ENCODE assay signal across 29 cellular contexts in the genomic region with DNA sequence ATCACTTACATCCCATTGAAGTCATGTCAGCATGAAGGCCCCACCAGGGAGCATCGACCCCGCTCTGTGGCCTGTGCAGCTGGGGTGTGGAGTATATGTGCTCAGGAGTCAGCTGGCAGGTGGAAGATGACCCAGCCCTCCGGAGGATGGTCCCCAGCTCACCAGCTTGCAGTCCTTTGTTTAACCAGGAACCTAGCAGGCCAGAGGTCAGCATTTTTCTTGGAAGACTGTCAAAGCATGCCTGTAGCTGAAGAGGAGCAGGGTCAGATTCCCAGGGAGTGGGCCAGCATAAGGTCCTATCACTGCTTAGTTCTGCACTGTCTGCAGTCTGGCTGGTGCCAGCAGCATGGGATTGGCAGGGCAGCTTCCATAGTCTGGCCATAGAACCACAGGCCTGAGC. TPM values are rescaled to one million over a fixed set of nuclear protein-coding genes. Genes with fewer than 3 reads are reported as not detected.
DNase-seq lines count a peak whose midpoint lies in the region; ATAC-seq and TF ChIP-seq lines count a peak whose summit lies in the region.
"Had no signal": no experiment of that assay in that cellular context is flagged by ENCODE, and none has a peak within 500 bp of the region (broad histone marks: within the 10 kb centered on the region; RNA-seq: fewer than 3 reads in every experiment).

No MANE protein-coding gene starts in this region.

- no peak overlapping the region for H3K4me3 ChIP-seq in BLaER1 treated with 17β-estradiol and CSF1 and Interleukin-3, amounts not matched to agents 10 nM and 100 nM
- H3K4me3 ChIP-seq in Panc1 (ENCODE audit: low read depth in 2 of 2, low read length in 2 of 2), result no peak overlapping the region
- no peak overlapping the region for H3K4me3 ChIP-seq in gastroesophageal sphincter
- no peak overlapping the region for H3K4me3 ChIP-seq in breast epithelium
- H3K4me3 ChIP-seq: GM12878, MG63, PC-9, skin epidermis, transverse colon had no signal

- BruUV-seq in Panc1 (replicated peaks; lab: Mats Ljungman, UMichigan), result no TSS peak

- no peaks in the 10 kb centered on the region for H3K36me3 ChIP-seq in BLaER1 treated with 17β-estradiol and CSF1 and Interleukin-3, amounts not matched to agents 10 nM and 100 nM
- H3K36me3 ChIP-seq in Panc1 (ENCODE audit: control insufficient read depth, insufficient read depth, low read length) (no peaks in the 10 kb centered on the region), gastroesophageal sphincter (no peaks in the 10 kb centered on the region), breast epithelium (no peaks in the 10 kb centered on the region)
- H3K36me3 ChIP-seq: MG63, transverse colon had no signal

- no peaks in the 10 kb centered on the region for H3K9me3 ChIP-seq in BLaER1 treated with 17β-estradiol and CSF1 and Interleukin-3, amounts not matched to agents 10 nM and 100 nM (replicated peaks in 1 of 11)
- H3K9me3 ChIP-seq in Panc1 (ENCODE audit: control insufficient read depth, insufficient read depth, low read depth, low read length) (no peaks in the 10 kb centered on the region), gastroesophageal sphincter (no peaks in the 10 kb centered on the region), breast epithelium (no peaks in the 10 kb centered on the region)
- H3K9me3 ChIP-seq: MG63, transverse colon had no signal

- H3K9me3 Mint-ChIP-seq in nephron progenitor cell, result no peaks in the 10 kb centered on the region
- H3K9me3 Mint-ChIP-seq: activated naive CD8-positive, alpha-beta T cell treated with anti-CD3 and anti-CD28 coated beads, Interleukin-2, amount 10 ng/mL, durations not matched to agents 7 days and 5 days; central memory CD8-positive, alpha-beta T cell; stimulated activated naive CD8-positive, alpha-beta T cell treated with anti-CD3 and anti-CD28 coated beads, Interleukin-15, amount 100 ng/mL, for 72 hours had no signal

- H3K4me1 Mint-ChIP-seq in nephron progenitor cell, result peaks cover 55% of the 10 kb centered on the region
- H3K4me1 Mint-ChIP-seq: activated naive CD8-positive, alpha-beta T cell treated with anti-CD3 and anti-CD28 coated beads, Interleukin-2, amount 10 ng/mL, durations not matched to agents 7 days and 5 days; central memory CD8-positive, alpha-beta T cell; naive thymus-derived CD4-positive, alpha-beta T cell; stimulated activated naive CD8-positive, alpha-beta T cell treated with anti-CD3 and anti-CD28 coated beads, Interleukin-15, amount 100 ng/mL, for 72 hours had no signal

- 60% methylated on average over 2 of the region's 3 CpGs; no CpG with 5 or more reads in 1 of the 2 donors for WGBS in gastroesophageal sphincter (ENCODE audit: low coverage in 1 of 2), 2 donors

- TF ChIP-seq EP300 in gastroesophageal sphincter (IDR thresholded peaks at IDR 0.05), result no peak

- ATAC-seq in Panc1, result peak; percentile 42; the same call in 1 of the 2 replicates
- ATAC-seq in gastroesophageal sphincter, result peak; percentile 28
- ATAC-seq in SK-N-SH treated with all-trans-retinoic acid at 6 μM for 48 hours, result no peak
- ATAC-seq in GM21360 (IDR thresholded peaks at IDR 0.05; ENCODE audit: unreplicated experiment), result no peak
- ATAC-seq: GM12878; naive thymus-derived CD4-positive, alpha-beta T cell; stimulated activated naive CD8-positive, alpha-beta T cell treated with anti-CD3 and anti-CD28 coated beads, Interleukin-15, amount 100 ng/mL, for 72 hours had no signal

- TF ChIP-seq POLR2A in gastroesophageal sphincter (IDR thresholded peaks at IDR 0.05), result no peak
- no peak for TF ChIP-seq POLR2A in breast epithelium (IDR thresholded peaks at IDR 0.05)

- no peaks in the 10 kb centered on the region for H4K20me1 ChIP-seq in BLaER1 treated with 17β-estradiol and CSF1 and Interleukin-3, amounts not matched to agents 10 nM and 100 nM

- in situ Hi-C loops in Panc1 (cut with HindIII; ENCODE audit: low pct_unique_long_range_greater_than_20kb, low sequenced_read_pairs), result no loop called here

- no peak for DNase-seq in Panc1 (ENCODE audit: low read depth, low spot score)
- peak; percentile 16 for DNase-seq in nephron progenitor cell
- DNase-seq in breast epithelium (ENCODE audit: low spot score in 2 of 2), result no peak
- DNase-seq: activated CD4-positive, alpha-beta T cell treated with anti-CD3 and anti-CD28 coated beads for 48 hours; activated CD8-positive, alpha-beta memory T cell treated with anti-CD3 and anti-CD28 coated beads for 24 hours; activated gamma-delta T cell; activated naive CD8-positive, alpha-beta T cell treated with anti-CD3 and anti-CD28 coated beads, Interleukin-2, amount 10 ng/mL, durations not matched to agents 7 days and 5 days; EL; GOT3; KBM-7; MG63; naive thymus-derived CD4-positive, alpha-beta T cell; NCI-H1417 treated with DMSO at 0.1 percent for 48 hours; NCI-H524; NK-92 treated with Interleukin-12 subunit alpha and Interleukin-12 subunit beta, amount 100 ng/mL, for 24 hours; occipital lobe; PC-9; SHP77 treated with DMSO at 0.1 percent for 48 hours; stimulated activated naive CD8-positive, alpha-beta T cell treated with anti-CD3 and anti-CD28 coated beads, Interleukin-15, amount 100 ng/mL, for 72 hours; transverse colon; WERI-Rb-1 had no signal

- intact Hi-C loops in Panc1 (cut with micrococcal nuclease; ENCODE audit: unreplicated experiment), result no loop called here
- intact Hi-C loops in breast epithelium (cut with DNase I; ENCODE audit: low total_unique reads), result no loop called here

- H3K27ac Mint-ChIP-seq in nephron progenitor cell, result no peak overlapping the region
- H3K27ac Mint-ChIP-seq: activated naive CD8-positive, alpha-beta T cell treated with anti-CD3 and anti-CD28 coated beads, Interleukin-2, amount 10 ng/mL, durations not matched to agents 7 days and 5 days; naive thymus-derived CD4-positive, alpha-beta T cell; stimulated activated naive CD8-positive, alpha-beta T cell treated with anti-CD3 and anti-CD28 coated beads, Interleukin-15, amount 100 ng/mL, for 72 hours had no signal

- H3K4me2 ChIP-seq in BLaER1 treated with 17β-estradiol and CSF1 and Interleukin-3, amounts not matched to agents 10 nM and 100 nM, result peak overlapping the region in 8 of 11 experiments; percentile 8 to 88 (median 71); a peak in 15 of 22 replicates
- H3K4me2 ChIP-seq: PC-9 had no signal

- no peak overlapping the region for H3K4me3 Mint-ChIP-seq in nephron progenitor cell
- H3K4me3 Mint-ChIP-seq: activated naive CD8-positive, alpha-beta T cell treated with anti-CD3 and anti-CD28 coated beads, Interleukin-2, amount 10 ng/mL, durations not matched to agents 7 days and 5 days; central memory CD8-positive, alpha-beta T cell; naive thymus-derived CD4-positive, alpha-beta T cell; stimulated activated naive CD8-positive, alpha-beta T cell treated with anti-CD3 and anti-CD28 coated beads, Interleukin-15, amount 100 ng/mL, for 72 hours had no signal

- H3K27me3 Mint-ChIP-seq in nephron progenitor cell (ENCODE audit: low read depth, poor library complexity), result no peaks in the 10 kb centered on the region

- TF ChIP-seq CTCF in Panc1 (IDR thresholded peaks at IDR 0.05), result no peak
- no peak for TF ChIP-seq CTCF in gastroesophageal sphincter (IDR thresholded peaks at IDR 0.05)
- no peak for TF ChIP-seq CTCF in nephron progenitor cell (IDR thresholded peaks at IDR 0.05)
- TF ChIP-seq CTCF in breast epithelium (IDR thresholded peaks at IDR 0.05), result no peak

- no peak overlapping the region for H3K9ac ChIP-seq in BLaER1 treated with 17β-estradiol and CSF1 and Interleukin-3, amounts not matched to agents 10 nM and 100 nM

- POLR2A ChIA-PET in Panc1 (lab: Charles Lee), result no interaction called here

- peaks cover 0 to 100% (median 82%) of the 10 kb centered on the region in 10 experiments; a peak in 16 of 20 replicates for H3K4me1 ChIP-seq in BLaER1 treated with 17β-estradiol and CSF1 and Interleukin-3, amounts not matched to agents 10 nM and 100 nM
- H3K4me1 ChIP-seq in Panc1 (ENCODE audit: control insufficient read depth, insufficient read depth, low read length) (no peaks in the 10 kb centered on the region), gastroesophageal sphincter (peaks cover 11 to 100% (median 17%) of the 10 kb centered on the region in 3 donors), breast epithelium (no peaks in the 10 kb centered on the region)

- H3K36me3 Mint-ChIP-seq in nephron progenitor cell (ENCODE audit: low read depth), result no peaks in the 10 kb centered on the region
- H3K36me3 Mint-ChIP-seq: activated naive CD8-positive, alpha-beta T cell treated with anti-CD3 and anti-CD28 coated beads, Interleukin-2, amount 10 ng/mL, durations not matched to agents 7 days and 5 days; naive thymus-derived CD4-positive, alpha-beta T cell had no signal

- CTCF ChIA-PET in Panc1 (lab: Charles Lee), result no interaction called here

- H3K27me3 ChIP-seq in BLaER1 treated with 17β-estradiol and CSF1 and Interleukin-3, amounts not matched to agents 10 nM and 100 nM, result no peaks in the 10 kb centered on the region
- H3K27me3 ChIP-seq in Panc1 (ENCODE audit: control insufficient read depth, insufficient read depth, low read length), result no peaks in the 10 kb centered on the region
- no peaks in the 10 kb centered on the region for H3K27me3 ChIP-seq in gastroesophageal sphincter
- H3K27me3 ChIP-seq in breast epithelium, result no peaks in the 10 kb centered on the region
- H3K27me3 ChIP-seq: MG63, transverse colon had no signal

- no peak overlapping the region for H3K27ac ChIP-seq in BLaER1 treated with 17β-estradiol and CSF1 and Interleukin-3, amounts not matched to agents 10 nM and 100 nM
- no peak overlapping the region for H3K27ac ChIP-seq in Panc1 (ENCODE audit: low read length)
- peak overlapping the region in 3 of 4 donors; percentile 44 to 84 (median 70) for H3K27ac ChIP-seq in gastroesophageal sphincter
- H3K27ac ChIP-seq in breast epithelium, result peak overlapping the region in 1 of 2 donors; percentile 5
- H3K27ac ChIP-seq: epithelial cell of prostate, PC-9, skin epidermis, WERI-Rb-1 had no signal

TF ChIP-seq in SK-N-SH treated with all-trans-retinoic acid at 6 μM for 48 hours, 23 proteins besides CTCF, POLR2A, EP300 and RAD21 (continues in another document):
- TF ChIP-seq SNAI2 (CRISPR knock-in tag; IDR thresholded peaks at IDR 0.05), result no peak
- TF ChIP-seq, protein P1, sequence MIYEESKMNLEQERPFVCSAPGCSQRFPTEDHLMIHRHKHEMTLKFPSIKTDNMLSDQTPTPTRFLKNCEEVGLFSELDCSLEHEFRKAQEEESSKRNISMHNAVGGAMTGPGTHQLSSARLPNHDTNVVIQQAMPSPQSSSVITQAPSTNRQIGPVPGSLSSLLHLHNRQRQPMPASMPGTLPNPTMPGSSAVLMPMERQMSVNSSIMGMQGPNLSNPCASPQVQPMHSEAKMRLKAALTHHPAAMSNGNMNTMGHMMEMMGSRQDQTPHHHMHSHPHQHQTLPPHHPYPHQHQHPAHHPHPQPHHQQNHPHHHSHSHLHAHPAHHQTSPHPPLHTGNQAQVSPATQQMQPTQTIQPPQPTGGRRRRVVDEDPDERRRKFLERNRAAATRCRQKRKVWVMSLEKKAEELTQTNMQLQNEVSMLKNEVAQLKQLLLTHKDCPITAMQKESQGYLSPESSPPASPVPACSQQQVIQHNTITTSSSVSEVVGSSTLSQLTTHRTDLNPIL (CRISPR knock-in tag; IDR thresholded peaks at IDR 0.05; ENCODE audit: low read depth), result no peak

RNA-seq across cellular contexts. Expression of gene NFASC, which starts 12.7 kb away (rescaled TPM):
- total RNA-seq in Panc1 (2021; ENCODE audit: unreplicated experiment) (16.9 TPM), gastroesophageal sphincter (100 to 1,000 TPM in 1 of 4 donors, 10 to 100 TPM in 3; 39.0 to 121 (median 54.5) TPM), breast epithelium (10 to 100 TPM in 2 of 3 donors, 1 to 10 TPM in 1; 1.6 to 19.5 (median 14.1) TPM)
- polyA plus RNA-seq in Panc1 (2012; ENCODE audit: insufficient read length), result 14.6 TPM
- total RNA-seq: PC-9 had no signal
- polyA plus RNA-seq: naive thymus-derived CD4-positive, alpha-beta T cell had no signal

Comparison
In these comparisons a context has a peak if more than half of its experiments do, and no peak if none do; other contexts are left out.
1. H3K27ac ChIP-seq: peak in gastroesophageal sphincter (3 of 4); none in BLaER1 treated with 17β-estradiol and CSF1 and Interleukin-3, amounts not matched to agents 10 nM and 100 nM (0 of 11) and Panc1 (single experiment).
2. ATAC-seq: peak in Panc1 (single experiment) and gastroesophageal sphincter (single experiment); none in SK-N-SH treated with all-trans-retinoic acid at 6 μM for 48 hours (single experiment) and GM21360 (single experiment).